8 cellular contexts compared by ENCODE assay signal in genomic region chr11:833114-833791, GRCh38. TPM values are rescaled to one million over a fixed set of nuclear protein-coding genes. Genes with fewer than 3 reads are reported as not detected.
DNase-seq lines count a peak whose midpoint lies in the region; FAIRE-seq and TF ChIP-seq lines count a peak whose summit lies in the region.

No MANE protein-coding gene starts in this region.

- no peak for FAIRE-seq in H54 (lab: Jason Lieb, UNC)

- peaks cover 0 to 36% (median 14%) of the 10 kb centered on the region in 4 donors for H3K4me1 Mint-ChIP-seq in CD4-positive, alpha-beta memory T cell

- peaks cover 4 to 8% of the 10 kb centered on the region in 2 donors for H3K27me3 Mint-ChIP-seq in CD4-positive, alpha-beta memory T cell

- TF ChIP-seq CTCF in vagina (IDR thresholded peaks at IDR 0.05) = peak in 1 of 3 experiments; percentile 12

- H3K27ac ChIP-seq in CD4-positive, alpha-beta memory T cell (ENCODE audit: low read depth, low read length) = peak overlapping the region; percentile 15
- no peak overlapping the region for H3K27ac ChIP-seq in effector memory CD4-positive, alpha-beta T cell (ENCODE audit: insufficient read depth, low read length, poor library complexity, severe bottlenecking)
- peak overlapping the region; percentile 88 for H3K27ac ChIP-seq in vagina

- POLR2A ChIA-PET in CD4-positive, alpha-beta memory T cell (lab: Charles Lee; ENCODE audit: partially characterized antibody) = interaction anchor here (0.9 to 7.2 kb wide), 3 partner anchors 10 to 28 kb away, joined by 3 to 101 read pairs (median 67); partner anchors contain the start of genes PIDD1, PNPLA2, POLR2L and TSPAN4

- H3K4me1 ChIP-seq in CD4-positive, alpha-beta memory T cell (ENCODE audit: insufficient read depth, low read length) = peaks cover 47% of the 10 kb centered on the region
- H3K4me1 ChIP-seq in effector memory CD4-positive, alpha-beta T cell (ENCODE audit: control insufficient read depth, insufficient read depth, low read length, poor library complexity, severe bottlenecking) = peaks cover 31% of the 10 kb centered on the region
- H3K4me1 ChIP-seq in mononuclear cell (ENCODE audit: insufficient read depth, low read length) = peaks cover 61% of the 10 kb centered on the region
- H3K4me1 ChIP-seq in vagina = peaks cover 86% of the 10 kb centered on the region

- H3K4me3 ChIP-seq in CD4-positive, alpha-beta memory T cell (ENCODE audit: low read length in 2 of 2) = peak overlapping the region in 1 of 2 donors; percentile 43
- peak overlapping the region; percentile 59 for H3K4me3 ChIP-seq in effector memory CD4-positive, alpha-beta T cell (ENCODE audit: insufficient read depth, low read depth, low read length, poor library complexity, severe bottlenecking)
- peak overlapping the region; percentile 37 for H3K4me3 ChIP-seq in mononuclear cell (ENCODE audit: low read length)
- H3K4me3 ChIP-seq in vagina = peak overlapping the region; percentile 66 to 94

- TF ChIP-seq POLR2A in H54 (IDR thresholded peaks at IDR 0.05; ENCODE audit: low read depth, low read length) = peak; percentile 20; the same call in 1 of the 2 replicates
- no peak for TF ChIP-seq POLR2A in vagina (IDR thresholded peaks at IDR 0.05)

- H3K9me3 ChIP-seq in CD4-positive, alpha-beta memory T cell (ENCODE audit: control insufficient read depth in 1 of 2, low read length in 2 of 2) = no peaks in the 10 kb centered on the region
- no peaks in the 10 kb centered on the region for H3K9me3 ChIP-seq in effector memory CD4-positive, alpha-beta T cell (ENCODE audit: control insufficient read depth, low read length)
- no peaks in the 10 kb centered on the region for H3K9me3 ChIP-seq in mononuclear cell (ENCODE audit: low read depth, low read length)
- H3K9me3 ChIP-seq in vagina = no peaks in the 10 kb centered on the region

- intact Hi-C loops in CD4-positive, alpha-beta memory T cell (cut with micrococcal nuclease) = loop anchor here (2.0 kb wide), 1 partner anchor 14 kb away; the partner anchor contains the start of gene PNPLA2
- intact Hi-C loops in vagina (cut with DNase I) = no loop called here

- DNase-seq in CD4-positive, alpha-beta memory T cell = peak in 1 of 5 donors; percentile 26
- no peak for DNase-seq in H54 (ENCODE audit: insufficient read length, low spot score)
- DNase-seq in T1000 (lab: John Stamatoyannopoulos, UW) = peak; percentile 38
- DNase-seq in effector memory CD4-positive, alpha-beta T cell = peak in 2 of 3 donors; percentile 22 to 25
- no peak for DNase-seq in vagina (ENCODE audit: extremely low spot score in 2 of 2)
- DNase-seq in NOMO-1 treated with dmso at 0.1 percent for 144 hours (lab: John Stamatoyannopoulos, UW; ENCODE audit: unreplicated experiment) = no peak
- no peak for DNase-seq in NCI-H1048 (lab: John Stamatoyannopoulos, UW)

- no peaks in the 10 kb centered on the region for H3K9me3 Mint-ChIP-seq in CD4-positive, alpha-beta memory T cell

- H3K27me3 ChIP-seq in CD4-positive, alpha-beta memory T cell (ENCODE audit: insufficient read depth, low read length) = peaks cover 3% of the 10 kb centered on the region
- H3K27me3 ChIP-seq in effector memory CD4-positive, alpha-beta T cell (replicated peaks; ENCODE audit: control insufficient read depth, insufficient read depth, low read length, poor library complexity, severe bottlenecking) = peaks cover 40% of the 10 kb centered on the region
- H3K27me3 ChIP-seq in mononuclear cell (ENCODE audit: insufficient read depth, low read length) (peaks cover 37% of the 10 kb centered on the region), vagina (no peaks in the 10 kb centered on the region)

- peak overlapping the region in 1 of 7 donors; percentile 7 for H3K27ac Mint-ChIP-seq in CD4-positive, alpha-beta memory T cell

- H3K36me3 Mint-ChIP-seq in CD4-positive, alpha-beta memory T cell = peaks cover 0 to 3% of the 10 kb centered on the region in 2 donors

- H3K4me3 Mint-ChIP-seq in CD4-positive, alpha-beta memory T cell = peak overlapping the region in 7 of 8 donors; percentile 25 to 82 (median 67)

- CTCF ChIA-PET in CD4-positive, alpha-beta memory T cell (lab: Charles Lee; ENCODE audit: partially characterized antibody) = no interaction called here

- H3K36me3 ChIP-seq in CD4-positive, alpha-beta memory T cell (ENCODE audit: insufficient read depth, low read length) = no peaks in the 10 kb centered on the region
- H3K36me3 ChIP-seq in effector memory CD4-positive, alpha-beta T cell (ENCODE audit: control insufficient read depth, insufficient read depth, low read length) = peaks cover 3% of the 10 kb centered on the region
- H3K36me3 ChIP-seq in vagina = peaks cover 0 to 24% of the 10 kb centered on the region in 2 donors

RNA-seq across cellular contexts. Expression of gene CD151, which starts 0.5 kb away (rescaled TPM):
- total RNA-seq in CD4-positive, alpha-beta memory T cell = 10 to 100 TPM; 20.7 to 23.4 TPM
- 10 to 100 TPM in 1 of 2 donors, 1 to 10 TPM in 1; 9.7 to 24.8 TPM for polyA plus RNA-seq in CD4-positive, alpha-beta memory T cell
- total RNA-seq in mononuclear cell = 28.5 TPM
- 150 TPM for total RNA-seq in vagina

RNA-seq across cellular contexts. Expression of gene CRACR2B, which starts 5.5 kb away (rescaled TPM):
- total RNA-seq in CD4-positive, alpha-beta memory T cell = under 1 TPM in 1 of 2 experiments, not detected in 1; 0.55 TPM
- not detected for polyA plus RNA-seq in CD4-positive, alpha-beta memory T cell
- 0.84 TPM for total RNA-seq in mononuclear cell
- total RNA-seq in vagina = 4.9 TPM

RNA-seq across cellular contexts. Expression of gene POLR2L, which starts 9.1 kb away (rescaled TPM):
- 10 to 100 TPM; 55.8 to 56.2 TPM for total RNA-seq in CD4-positive, alpha-beta memory T cell
- 100 to 1,000 TPM in 1 of 2 donors, 10 to 100 TPM in 1; 83.7 to 108 TPM for polyA plus RNA-seq in CD4-positive, alpha-beta memory T cell
- 11.2 TPM for total RNA-seq in mononuclear cell
- 53.8 TPM for total RNA-seq in vagina

RNA-seq across cellular contexts. Expression of gene TSPAN4, which starts 9.4 kb away (rescaled TPM):
- total RNA-seq in CD4-positive, alpha-beta memory T cell = 1 to 10 TPM; 5.3 to 5.8 TPM
- 1 to 10 TPM; 1.8 to 3.5 TPM for polyA plus RNA-seq in CD4-positive, alpha-beta memory T cell
- total RNA-seq in mononuclear cell (15.5 TPM), vagina (99.0 TPM)

RNA-seq across cellular contexts. Expression of gene PNPLA2, which starts 14.5 kb away (rescaled TPM):
- 100 to 1,000 TPM; 200 to 201 TPM for total RNA-seq in CD4-positive, alpha-beta memory T cell
- 10 to 100 TPM; 12.2 to 35.2 TPM for polyA plus RNA-seq in CD4-positive, alpha-beta memory T cell
- total RNA-seq in mononuclear cell (81.0 TPM), vagina (103 TPM)

Comparison
In these comparisons a context has a peak if more than half of its experiments do, and no peak if none do; other contexts are left out.
1. DNase-seq: peak in T1000 (single experiment) and effector memory CD4-positive, alpha-beta T cell (2 of 3); none in H54 (single experiment), vagina (0 of 2), NOMO-1 treated with dmso at 0.1 percent for 144 hours (single experiment) and NCI-H1048 (single experiment).